Comparison of ENCODE assay signal across 8 cellular contexts in genomic region chr5:150544606-150545219, GRCh38. TPM values are rescaled to one million over a fixed set of nuclear protein-coding genes. Genes with fewer than 3 reads are reported as not detected.
DNase-seq lines count a peak whose midpoint lies in the region; TF ChIP-seq lines count a peak whose summit lies in the region.

No MANE protein-coding gene starts in this region.

- H3K4me1 ChIP-seq in GM23248 (ENCODE audit: insufficient read depth) (peaks cover 33% of the 10 kb centered on the region), Loucy (ENCODE audit: insufficient read depth, low read length, poor library complexity, severe bottlenecking) (no peaks in the 10 kb centered on the region)

- H3K9me3 ChIP-seq in GM23248 (ENCODE audit: low read depth), result no peaks in the 10 kb centered on the region
- no peaks in the 10 kb centered on the region for H3K9me3 ChIP-seq in Loucy (ENCODE audit: insufficient read depth, low read depth, low read length)

- H3K79me2 ChIP-seq in GM23248 (ENCODE audit: insufficient read depth) (peaks cover 46% of the 10 kb centered on the region), Loucy (ENCODE audit: insufficient read depth, low read length) (no peaks in the 10 kb centered on the region)

- DNase-seq in GM10266 (ENCODE audit: extremely low spot score) (peak; percentile 88), GM23248 (peak; percentile 74), UCSD-AML1 (lab: John Stamatoyannopoulos, UW; ENCODE audit: unreplicated experiment) (peak; percentile 71), brain microvascular endothelial cell (peak; percentile 50), iris pigment epithelial cell (ENCODE audit: low read depth) (peak; percentile 41), DMS153 treated with DMSO at 0.1 percent for 48 hours (lab: John Stamatoyannopoulos, UW; ENCODE audit: unreplicated experiment) (no peak)
- peak; percentile 63 to 68 for DNase-seq in stimulated activated CD4-positive, alpha-beta T cell treated with anti-CD3 and anti-CD28 coated beads, Interleukin-2, amount 100 ng/mL, for 48 hours

- WGBS in GM23248 (ENCODE audit: low coverage in 1 of 2, low lambda C conversion rate in 2 of 2, missing lambda C conversion rate in 2 of 2), 2 experiments, result 39 to 45% methylated on average over 8 of the region's 8 CpGs

- H3F3A ChIP-seq in GM23248 (ENCODE audit: insufficient read depth) (peaks cover 33% of the 10 kb centered on the region), Loucy (ENCODE audit: low read depth) (no peaks in the 10 kb centered on the region)

- H4K20me1 ChIP-seq in GM23248 (ENCODE audit: insufficient read depth) (no peaks in the 10 kb centered on the region), Loucy (ENCODE audit: insufficient read depth, low read length, poor library complexity, severe bottlenecking) (no peaks in the 10 kb centered on the region)

- H2AFZ ChIP-seq in GM23248, result no peak overlapping the region
- no peak overlapping the region for H2AFZ ChIP-seq in Loucy (ENCODE audit: low read length)

- no peaks in the 10 kb centered on the region for H3K27me3 ChIP-seq in GM23248 (replicated peaks; ENCODE audit: insufficient read depth)
- H3K27me3 ChIP-seq in Loucy (ENCODE audit: insufficient read depth, low read length, poor library complexity, severe bottlenecking), result no peaks in the 10 kb centered on the region
- no peaks in the 10 kb centered on the region for H3K27me3 ChIP-seq in brain microvascular endothelial cell (replicated peaks)

- H3K9me2 ChIP-seq in GM23248 (ENCODE audit: insufficient read depth), result no peaks in the 10 kb centered on the region
- H3K9me2 ChIP-seq in Loucy (replicated peaks; ENCODE audit: low read depth, low read length), result no peaks in the 10 kb centered on the region

- H3K4me2 ChIP-seq in GM23248 (ENCODE audit: unreplicated experiment), result no peak overlapping the region
- no peak overlapping the region for H3K4me2 ChIP-seq in Loucy (ENCODE audit: low read depth, low read length, poor library complexity, severe bottlenecking)

- H3K36me3 ChIP-seq in GM23248 (ENCODE audit: low read depth) (peaks cover 56% of the 10 kb centered on the region), Loucy (ENCODE audit: insufficient read depth, low read length) (peaks cover 4% of the 10 kb centered on the region; the same call in 1 of the 2 replicates), brain microvascular endothelial cell (replicated peaks) (peaks cover 76% of the 10 kb centered on the region)

- in situ Hi-C loops in GM23248 (cut with MboI), result loop anchor here (5.0 kb wide), 1 partner anchor 87 kb away; no protein-coding TSS in a partner anchor
- in situ Hi-C loops in brain microvascular endothelial cell (cut with HindIII; ENCODE audit: low pct_ligation_motif_present, low sequenced_read_pairs), result no loop called here

- H3K4me3 ChIP-seq in GM23248 (no peak overlapping the region), Loucy (ENCODE audit: low read length, poor library complexity, severe bottlenecking) (no peak overlapping the region), brain microvascular endothelial cell (ENCODE audit: low read depth, low read length) (no peak overlapping the region)

- H3K27ac ChIP-seq in GM23248 (0 out of 2 replicates have a peak overlapping the region, but pooled peaks have one; percentile 14), brain microvascular endothelial cell (no peak overlapping the region)

- peak; percentile 95 for TF ChIP-seq CTCF in GM10266 (IDR thresholded peaks at IDR 0.05; ENCODE audit: control insufficient read depth, insufficient read depth, low read depth, missing control alignments)
- TF ChIP-seq CTCF in Loucy (conservative IDR thresholded peaks at IDR 0.05; ENCODE audit: low read length), result peak; percentile 97
- peak; percentile 97 for TF ChIP-seq CTCF in brain microvascular endothelial cell (IDR thresholded peaks at IDR 0.05; ENCODE audit: low read depth, low read length, missing control alignments)

- H3K9ac ChIP-seq in GM23248 (no peak overlapping the region), Loucy (ENCODE audit: low read depth, low read length, poor library complexity, severe bottlenecking) (no peak overlapping the region)

RNA-seq across cellular contexts. Expression of gene NDST1, which starts 36.8 kb away (rescaled TPM):
- total RNA-seq in GM23248 (2014; rRNA removed; shearing (Covaris generic)), result 129 and 159 TPM in 2 replicates
- polyA plus RNA-seq in GM23248 (2016; fragmentation: Nextera tagmentation; extraction: Ambion mirVana), result 39.1 and 41.3 TPM in 2 replicates
